Comparison of ENCODE assay signal across 9 cellular contexts in genomic region chr11:78189851-78190250, GRCh38. TPM values are rescaled to one million over a fixed set of nuclear protein-coding genes. Genes with fewer than 3 reads are reported as not detected.
DNase-seq lines count a peak whose midpoint lies in the region; ATAC-seq and TF ChIP-seq lines count a peak whose summit lies in the region.
"Had no signal": no experiment of that assay in that cellular context is flagged by ENCODE, and none has a peak within 500 bp of the region (broad histone marks: within the 10 kb centered on the region; RNA-seq: fewer than 3 reads in every experiment).

No MANE protein-coding gene starts in this region.

- TF ChIP-seq CTCF in cardiac muscle cell (IDR thresholded peaks at IDR 0.05; ENCODE audit: low read depth, low read length): no peak
- TF ChIP-seq CTCF in astrocyte of the cerebellum (IDR thresholded peaks at IDR 0.05; ENCODE audit: low read depth, low read length, missing control alignments): no peak
- TF ChIP-seq CTCF in uterus (IDR thresholded peaks at IDR 0.05): no peak

- DNase-seq in cardiac muscle cell (ENCODE audit: low read depth in 1 of 2, low spot score in 1 of 2) (no peak), left cardiac atrium (no peak), astrocyte of the cerebellum (ENCODE audit: low read depth) (no peak), uterus (no peak), AG08395 (ENCODE audit: low spot score) (no peak)
- DNase-seq: SHP77 treated with DMSO at 0.1 percent for 48 hours had no signal

- H3K27ac ChIP-seq in cardiac muscle cell: no peak overlapping the region
- peak overlapping the region; percentile 85 to 87 for H3K27ac ChIP-seq in uterus

- TF ChIP-seq POLR2A in uterus (IDR thresholded peaks at IDR 0.05): no peak

- H3K4me3 ChIP-seq in cardiac muscle cell (peak overlapping the region; percentile 57), astrocyte of the cerebellum (ENCODE audit: low read depth, low read length) (peak overlapping the region; percentile 84), mucosa of stomach (ENCODE audit: low read length) (no peak overlapping the region), uterus (peak overlapping the region; percentile 90 to 100)

- peak overlapping the region; percentile 74 for H3K9ac ChIP-seq in mucosa of stomach (ENCODE audit: low read length)

- intact Hi-C loops in left cardiac atrium (cut with DNase I): loop anchor here in 1 of 2 donors (10.0 kb wide), 1 partner anchor 115 kb away; the partner anchor contains the start of gene NDUFC2
- intact Hi-C loops in uterus (cut with DNase I; ENCODE audit: low total_unique reads): no loop called here

- peaks cover 30% of the 10 kb centered on the region for H3K4me1 ChIP-seq in cardiac muscle cell (ENCODE audit: low read depth)
- peaks cover 24% of the 10 kb centered on the region for H3K4me1 ChIP-seq in mucosa of stomach (ENCODE audit: control insufficient read depth, insufficient read depth, low read length)
- no peaks in the 10 kb centered on the region for H3K4me1 ChIP-seq in uterus

- H3K27me3 ChIP-seq in cardiac muscle cell (no peaks in the 10 kb centered on the region), mucosa of stomach (ENCODE audit: control insufficient read depth, insufficient read depth, low read length) (no peaks in the 10 kb centered on the region), uterus (no peaks in the 10 kb centered on the region)

- in situ Hi-C loops in astrocyte of the cerebellum (cut with HindIII; ENCODE audit: low sequenced_read_pairs): no loop called here

- H3K9me3 ChIP-seq in cardiac muscle cell (ENCODE audit: low read depth) (no peaks in the 10 kb centered on the region), mucosa of stomach (ENCODE audit: control insufficient read depth, low read length) (no peaks in the 10 kb centered on the region), uterus (no peaks in the 10 kb centered on the region)

- no peaks in the 10 kb centered on the region for H3K36me3 ChIP-seq in cardiac muscle cell
- no peaks in the 10 kb centered on the region for H3K36me3 ChIP-seq in mucosa of stomach (ENCODE audit: control insufficient read depth, insufficient read depth, low read length)
- H3K36me3 ChIP-seq in uterus: no peaks in the 10 kb centered on the region

- ATAC-seq in left cardiac atrium (no peak), HG02642 (IDR thresholded peaks at IDR 0.05; ENCODE audit: poor library complexity, unreplicated experiment) (no peak), GM21723 (IDR thresholded peaks at IDR 0.05; ENCODE audit: unreplicated experiment) (no peak)

RNA-seq across cellular contexts. Expression of gene USP35, which starts 1.1 kb away (rescaled TPM):
- total RNA-seq in cardiac muscle cell: 25.1 and 35.0 TPM in 2 replicates
- 11.1 and 13.3 TPM in 2 replicates for polyA plus RNA-seq in cardiac muscle cell
- 10 to 100 TPM in 1 of 2 donors, 1 to 10 TPM in 1; 6.5 to 10.6 TPM for total RNA-seq in left cardiac atrium
- 10 to 100 TPM in 2 of 4 donors, 1 to 10 TPM in 2; 5.4 to 25.3 (median 10.3) TPM for total RNA-seq in uterus

RNA-seq across cellular contexts. Expression of gene KCTD21, which starts 1.4 kb away (rescaled TPM):
- total RNA-seq in cardiac muscle cell (8.6 and 15.8 TPM in 2 replicates), left cardiac atrium (1 to 10 TPM; 6.4 to 6.8 TPM), uterus (10 to 100 TPM in 2 of 4 donors, 1 to 10 TPM in 2; 6.2 to 12.4 (median 10.6) TPM)
- 4.8 and 5.8 TPM in 2 replicates for polyA plus RNA-seq in cardiac muscle cell

RNA-seq across cellular contexts. Expression of gene ALG8, which starts 50.4 kb away (rescaled TPM):
- 25.9 and 38.4 TPM in 2 replicates for total RNA-seq in cardiac muscle cell
- polyA plus RNA-seq in cardiac muscle cell: 74.1 and 75.4 TPM in 2 replicates
- 10 to 100 TPM; 21.1 to 25.2 TPM for total RNA-seq in left cardiac atrium
- total RNA-seq in uterus: 10 to 100 TPM; 26.5 to 43.4 (median 30.8) TPM
